19 cellular contexts compared by ENCODE assay signal in the genomic region with DNA sequence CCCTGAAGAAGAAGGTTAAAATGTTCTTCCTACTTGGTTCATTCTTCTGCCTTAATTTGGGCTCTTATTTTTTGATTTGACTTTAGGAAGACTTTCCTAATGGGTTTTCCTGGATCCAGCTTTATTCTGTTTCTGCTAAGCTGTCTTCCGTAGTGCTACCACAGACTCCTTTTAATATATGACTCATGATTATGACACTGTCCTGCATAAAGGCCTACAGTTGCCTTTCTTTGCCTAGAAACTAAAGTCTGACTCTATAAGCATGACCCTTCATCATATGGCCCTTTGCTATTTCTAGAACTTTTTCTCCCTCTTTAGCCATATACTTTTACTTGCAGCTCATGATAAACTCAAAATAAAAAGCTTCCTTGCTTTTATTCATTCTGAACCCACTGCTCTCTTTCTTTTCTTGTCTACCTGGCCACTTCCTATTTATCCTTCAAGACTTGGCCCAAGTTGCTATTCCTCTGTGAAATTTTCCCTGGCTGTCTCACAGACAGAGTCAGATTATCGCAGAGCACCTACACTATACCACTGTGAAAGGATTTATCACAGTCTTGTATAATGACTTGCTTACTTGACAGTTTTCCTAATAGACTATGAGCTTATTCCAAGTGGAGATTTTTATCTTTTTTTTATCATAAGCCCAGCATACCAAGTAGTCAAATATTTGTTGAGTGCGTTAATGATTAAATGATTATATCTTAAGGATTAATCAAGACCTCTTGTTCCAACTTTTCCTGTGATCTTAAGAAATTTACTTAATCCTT. TPM values are rescaled to one million over a fixed set of nuclear protein-coding genes. Genes with fewer than 3 reads are reported as not detected.
DNase-seq lines count a peak whose midpoint lies in the region; TF ChIP-seq lines count a peak whose summit lies in the region.
"Had no signal": no experiment of that assay in that cellular context is flagged by ENCODE, and none has a peak within 500 bp of the region (broad histone marks: within the 10 kb centered on the region; RNA-seq: fewer than 3 reads in every experiment).

No MANE protein-coding gene starts in this region.

- CTCF ChIA-PET in RWPE1 (lab: Yijun Ruan, JAX), result interaction anchor here (0.6 kb wide), 3 partner anchors 358 to 1016 kb away, joined by 3 read pairs; no protein-coding TSS in a partner anchor

- peak; percentile 60 for DNase-seq in ELR (ENCODE audit: low read depth)
- peak; percentile 8 for DNase-seq in RWPE1 (ENCODE audit: low spot score)
- peak; percentile 47 for DNase-seq in epithelial cell of esophagus (ENCODE audit: low read depth)
- peak; percentile 10 for DNase-seq in myocyte (ENCODE audit: low read depth)
- no peak for DNase-seq in NCI-H345 treated with DMSO at 0.1 percent for 48 hours (lab: John Stamatoyannopoulos, UW; ENCODE audit: unreplicated experiment)
- no peak for DNase-seq in NCI-H2227 (lab: John Stamatoyannopoulos, UW; ENCODE audit: unreplicated experiment)
- no peak for DNase-seq in NCI-H146 treated with DMSO at 0.1 percent for 48 hours (lab: John Stamatoyannopoulos, UW; ENCODE audit: unreplicated experiment)
- DNase-seq in SIG-M5 (lab: John Stamatoyannopoulos, UW), result no peak
- DNase-seq: activated CD4-positive, alpha-beta T cell treated with anti-CD3 and anti-CD28 coated beads, Interleukin-2, amount 10 ng/mL, durations not matched to agents 7 days and 5 days; activated CD8-positive, alpha-beta memory T cell treated with anti-CD3 and anti-CD28 coated beads, Interleukin-2, amount 50 U/mL, for 48 hours; activated effector memory CD4-positive, alpha-beta T cell treated with anti-CD3 and anti-CD28 coated beads, Interleukin-2, amount 50 U/mL, for 16 hours; CD4-positive, alpha-beta memory T cell; DMS79; dorsolateral prefrontal cortex; HFFc6; retina; stimulated activated CD4-positive, alpha-beta T cell treated with anti-CD3 and anti-CD28 coated beads, Interleukin-15, amount 100 ng/mL, for 24 hours had no signal

- TF ChIP-seq CTCF in RWPE1 (conservative IDR thresholded peaks at IDR 0.05; ENCODE audit: low read depth) (no peak), epithelial cell of esophagus (IDR thresholded peaks at IDR 0.05; ENCODE audit: insufficient read depth, low read depth, low read length, missing control alignments) (no peak)

- no peak overlapping the region for H3K27ac ChIP-seq in RWPE1
- H3K27ac ChIP-seq: dorsolateral prefrontal cortex, thoracic aorta had no signal

- H3K4me3 ChIP-seq in epithelial cell of esophagus (ENCODE audit: low read length), result no peak overlapping the region
- H3K4me3 ChIP-seq: dorsolateral prefrontal cortex, thoracic aorta had no signal

- POLR2A ChIA-PET in RWPE1 (lab: Yijun Ruan, JAX; ENCODE audit: low non-redundant PET), result no interaction called here

RNA-seq across cellular contexts. Expression of gene TBCEL, which starts 24.7 kb away (rescaled TPM):
- total RNA-seq in myocyte, result 37.7 and 55.9 TPM in 2 replicates
- polyA plus RNA-seq in myocyte (2012), result 17.2 TPM

RNA-seq across cellular contexts. Expression of gene TECTA, which starts 52.4 kb away (rescaled TPM):
- 0.70 and 1.2 TPM in 2 replicates for total RNA-seq in myocyte
- 1.0 TPM for polyA plus RNA-seq in myocyte (2012)
- polyA plus RNA-seq: IgD-negative memory B cell had no signal

Comparison
In these comparisons a context has a peak if more than half of its experiments do, and no peak if none do; other contexts are left out.
1. DNase-seq: peak in ELR (single experiment), RWPE1 (single experiment), epithelial cell of esophagus (single experiment) and myocyte (single experiment); none in NCI-H345 treated with DMSO at 0.1 percent for 48 hours (single experiment), NCI-H2227 (single experiment), NCI-H146 treated with DMSO at 0.1 percent for 48 hours (single experiment) and SIG-M5 (single experiment).